In genomic region chr12:45729233-45730115, GRCh38 we compare ENCODE assay signal across 8 cellular contexts. TPM values are rescaled to one million over a fixed set of nuclear protein-coding genes. Genes with fewer than 3 reads are reported as not detected.
A peak's percentile ranks its signal among the peaks of the same experiment; 100 is the strongest.
DNase-seq lines count a peak whose midpoint lies in the region; ATAC-seq and TF ChIP-seq lines count a peak whose summit lies in the region.

Gene ARID2 (plus strand): TSS chr12:45729706. CDS start chr12:45729837, 131 bp downstream.

- no peaks in the 10 kb centered on the region for H3K27me3 ChIP-seq in BJ (ENCODE audit: control insufficient read depth, insufficient read depth, low read length)
- no peaks in the 10 kb centered on the region for H3K27me3 ChIP-seq in PC-3 (ENCODE audit: low read length)
- no peaks in the 10 kb centered on the region for H3K27me3 ChIP-seq in fibroblast of lung (ENCODE audit: control insufficient read depth, insufficient read depth, low read length)
- H3K27me3 ChIP-seq in naive thymus-derived CD4-positive, alpha-beta T cell (ENCODE audit: control insufficient read depth in 2 of 2, insufficient read depth in 2 of 2, low read length in 2 of 2), result no peaks in the 10 kb centered on the region

- CTCF ChIA-PET in BJ (lab: Yijun Ruan, JAX) (interaction anchor here (0.6 to 7.7 kb wide), 9 partner anchors 8 to 514 kb away, joined by 3 to 73 read pairs (median 3); partner anchors contain the start of gene ANO6), PC-3 (lab: Charles Lee) (interaction anchor here (1.4 kb wide), 1 partner anchor 186 kb away, joined by 4 read pairs; no protein-coding TSS in a partner anchor)
- CTCF ChIA-PET in naive thymus-derived CD4-positive, alpha-beta T cell (lab: Charles Lee), result interaction anchor here (0.7 to 7.2 kb wide), 3 partner anchors 15 to 185 kb away, joined by 3 to 58 read pairs (median 4); no protein-coding TSS in a partner anchor

- no peaks in the 10 kb centered on the region for H3K9me3 Mint-ChIP-seq in activated T-helper 1 cell treated with anti-CD3 and anti-CD28 coated beads, Interleukin-12 subunit alpha, Interleukin-12 subunit beta, Interleukin-2, Interleukin-4 antibody, amounts not matched to agents 30 ng/mL and 10 ng/mL and 1 ng/mL, durations not matched to agents 14 hours and 24 hours and 36 hours
- no peaks in the 10 kb centered on the region for H3K9me3 Mint-ChIP-seq in naive thymus-derived CD4-positive, alpha-beta T cell
- no peaks in the 10 kb centered on the region for H3K9me3 Mint-ChIP-seq in stimulated activated memory B cell treated with anti-CD40 and anti-IgM and Interleukin-4, amounts not matched to agents 10 μg/mL and 1 μg/mL and 100 μg/mL, for 72 hours

- DNase-seq in BJ (ENCODE audit: low read depth), result no peak
- DNase-seq in PC-3, result peak; percentile 54
- DNase-seq in activated T-helper 1 cell treated with anti-CD3 and anti-CD28 coated beads, Interleukin-12 subunit alpha, Interleukin-12 subunit beta, Interleukin-2, Interleukin-4 antibody, amounts not matched to agents 30 ng/mL and 10 ng/mL and 1 ng/mL, durations not matched to agents 14 hours and 24 hours and 36 hours (ENCODE audit: low spot score), result peak; percentile 59
- peak; percentile 68 to 81 for DNase-seq in fibroblast of lung (ENCODE audit: low read depth in 2 of 2)
- DNase-seq in naive thymus-derived CD4-positive, alpha-beta T cell, result peak; percentile 60 to 77 (median 70)

- peak within 1 kb of the TSS; percentile 99 for H3K4me3 Mint-ChIP-seq in activated T-helper 1 cell treated with anti-CD3 and anti-CD28 coated beads, Interleukin-12 subunit alpha, Interleukin-12 subunit beta, Interleukin-2, Interleukin-4 antibody, amounts not matched to agents 30 ng/mL and 10 ng/mL and 1 ng/mL, durations not matched to agents 14 hours and 24 hours and 36 hours
- peak within 1 kb of the TSS; percentile 85 to 100 (median 98) for H3K4me3 Mint-ChIP-seq in naive thymus-derived CD4-positive, alpha-beta T cell
- peak within 1 kb of the TSS; percentile 100 for H3K4me3 Mint-ChIP-seq in stimulated activated memory B cell treated with anti-CD40 and anti-IgM and Interleukin-4, amounts not matched to agents 10 μg/mL and 1 μg/mL and 100 μg/mL, for 72 hours

- peak within 1 kb of the TSS; percentile 91 for H3K9ac ChIP-seq in PC-3 (ENCODE audit: low read length)
- peak within 1 kb of the TSS; percentile 82 for H3K9ac ChIP-seq in fibroblast of lung (ENCODE audit: insufficient read depth, low read length)

- H3K4me1 Mint-ChIP-seq in activated T-helper 1 cell treated with anti-CD3 and anti-CD28 coated beads, Interleukin-12 subunit alpha, Interleukin-12 subunit beta, Interleukin-2, Interleukin-4 antibody, amounts not matched to agents 30 ng/mL and 10 ng/mL and 1 ng/mL, durations not matched to agents 14 hours and 24 hours and 36 hours (ENCODE audit: low read depth), result peaks cover 43% of the 10 kb centered on the region
- peaks cover 18 to 42% (median 32%) of the 10 kb centered on the region in 7 donors for H3K4me1 Mint-ChIP-seq in naive thymus-derived CD4-positive, alpha-beta T cell
- H3K4me1 Mint-ChIP-seq in stimulated activated memory B cell treated with anti-CD40 and anti-IgM and Interleukin-4, amounts not matched to agents 10 μg/mL and 1 μg/mL and 100 μg/mL, for 72 hours, result peaks cover 33% of the 10 kb centered on the region

- H3K9me3 ChIP-seq in PC-3 (ENCODE audit: low read length) (no peaks in the 10 kb centered on the region), fibroblast of lung (ENCODE audit: control insufficient read depth, insufficient read depth, low read depth, low read length) (no peaks in the 10 kb centered on the region)
- H3K9me3 ChIP-seq in naive thymus-derived CD4-positive, alpha-beta T cell (ENCODE audit: control insufficient read depth in 2 of 3, low read length in 3 of 3), result no peaks in the 10 kb centered on the region

- H3F3A ChIP-seq in PC-3 (ENCODE audit: low read length, unreplicated experiment), result no peaks in the 10 kb centered on the region

- peak within 1 kb of the TSS; percentile 88 for H3K4me3 ChIP-seq in BJ (ENCODE audit: low read depth, low read length)
- H3K4me3 ChIP-seq in PC-3 (ENCODE audit: low read length), result peak within 1 kb of the TSS; percentile 89
- peak within 1 kb of the TSS; percentile 87 to 96 (median 95) for H3K4me3 ChIP-seq in fibroblast of lung (replicated peaks in 1 of 4; ENCODE audit: control extremely low read depth in 1 of 4, insufficient read depth in 1 of 4, low read depth in 3 of 4, low read length in 4 of 4)
- peak within 1 kb of the TSS; percentile 91 for H3K4me3 ChIP-seq in naive thymus-derived CD4-positive, alpha-beta T cell (ENCODE audit: low read length)

- no TSS peak for BruUV-seq in PC-3 (replicated peaks; lab: Mats Ljungman, UMichigan)

- TF ChIP-seq CTCF in BJ (IDR thresholded peaks at IDR 0.05; ENCODE audit: insufficient read depth, low read depth, low read length) (no peak), PC-3 (conservative IDR thresholded peaks at IDR 0.05; ENCODE audit: low read depth, low read length) (no peak), fibroblast of lung (conservative IDR thresholded peaks at IDR 0.05 in 1 of 2, IDR thresholded peaks at IDR 0.05 in 1 of 2; ENCODE audit: low read depth in 1 of 2, low read length in 2 of 2) (no peak)

- H3K36me3 ChIP-seq in BJ (ENCODE audit: control insufficient read depth, insufficient read depth, low read length) (no peaks in the 10 kb centered on the region), PC-3 (ENCODE audit: low read depth, low read length) (no peaks in the 10 kb centered on the region), fibroblast of lung (ENCODE audit: control insufficient read depth, insufficient read depth, low read length) (no peaks in the 10 kb centered on the region)
- H3K36me3 ChIP-seq in naive thymus-derived CD4-positive, alpha-beta T cell (ENCODE audit: control insufficient read depth in 2 of 3, insufficient read depth in 3 of 3, low read length in 3 of 3), result peaks cover 0 to 12% (median 0%) of the 10 kb centered on the region in 3 experiments

- H3K4me2 ChIP-seq in PC-3 (ENCODE audit: low read length) (peak within 1 kb of the TSS; percentile 99), fibroblast of lung (ENCODE audit: extremely low read depth, insufficient read depth, low read length) (peak within 1 kb of the TSS; percentile 89)

- no peaks in the 10 kb centered on the region for H3K27me3 Mint-ChIP-seq in activated T-helper 1 cell treated with anti-CD3 and anti-CD28 coated beads, Interleukin-12 subunit alpha, Interleukin-12 subunit beta, Interleukin-2, Interleukin-4 antibody, amounts not matched to agents 30 ng/mL and 10 ng/mL and 1 ng/mL, durations not matched to agents 14 hours and 24 hours and 36 hours (ENCODE audit: insufficient read depth)
- no peaks in the 10 kb centered on the region for H3K27me3 Mint-ChIP-seq in naive thymus-derived CD4-positive, alpha-beta T cell
- no peaks in the 10 kb centered on the region for H3K27me3 Mint-ChIP-seq in stimulated activated memory B cell treated with anti-CD40 and anti-IgM and Interleukin-4, amounts not matched to agents 10 μg/mL and 1 μg/mL and 100 μg/mL, for 72 hours

- H3K36me3 Mint-ChIP-seq in activated T-helper 1 cell treated with anti-CD3 and anti-CD28 coated beads, Interleukin-12 subunit alpha, Interleukin-12 subunit beta, Interleukin-2, Interleukin-4 antibody, amounts not matched to agents 30 ng/mL and 10 ng/mL and 1 ng/mL, durations not matched to agents 14 hours and 24 hours and 36 hours (ENCODE audit: low read depth), result peaks cover 17% of the 10 kb centered on the region
- H3K36me3 Mint-ChIP-seq in naive thymus-derived CD4-positive, alpha-beta T cell, result peaks cover 0 to 24% (median 3%) of the 10 kb centered on the region in 5 donors
- H3K36me3 Mint-ChIP-seq in stimulated activated memory B cell treated with anti-CD40 and anti-IgM and Interleukin-4, amounts not matched to agents 10 μg/mL and 1 μg/mL and 100 μg/mL, for 72 hours, result no peaks in the 10 kb centered on the region

- peak within 1 kb of the TSS; percentile 91 for H2AFZ ChIP-seq in PC-3 (ENCODE audit: low read length)
- H2AFZ ChIP-seq in fibroblast of lung (ENCODE audit: low read length), result peak within 1 kb of the TSS; percentile 61

- POLR2A ChIA-PET in BJ (lab: Charles Lee), result no interaction called here
- POLR2A ChIA-PET in PC-3 (lab: Charles Lee; ENCODE audit: unreplicated experiment), result interaction anchor here (0.6 kb wide), 1 partner anchor 512 kb away, joined by 4 read pairs; no protein-coding TSS in a partner anchor
- POLR2A ChIA-PET in naive thymus-derived CD4-positive, alpha-beta T cell (lab: Charles Lee), result interaction anchor here (0.5 to 6.3 kb wide), 11 partner anchors 8 to 537 kb away, joined by 3 to 69 read pairs (median 5); partner anchors contain the start of gene SCAF11

- H3K4me1 ChIP-seq in PC-3 (ENCODE audit: insufficient read depth, low read length) (peaks cover 29% of the 10 kb centered on the region), fibroblast of lung (ENCODE audit: control insufficient read depth, extremely low read depth, insufficient read depth, low read length) (peaks cover 6% of the 10 kb centered on the region)
- peaks cover 10 to 30% of the 10 kb centered on the region in 2 donors for H3K4me1 ChIP-seq in naive thymus-derived CD4-positive, alpha-beta T cell (ENCODE audit: control insufficient read depth in 2 of 2, insufficient read depth in 2 of 2, low read length in 2 of 2)

- no peaks in the 10 kb centered on the region for H3K9me2 ChIP-seq in PC-3 (replicated peaks; ENCODE audit: low read length)

- H3K27ac ChIP-seq in PC-3 (ENCODE audit: low read length) (peak within 1 kb of the TSS; percentile 83), fibroblast of lung (ENCODE audit: insufficient read depth, low read length) (peak within 1 kb of the TSS; percentile 95)
- H3K27ac ChIP-seq in naive thymus-derived CD4-positive, alpha-beta T cell (ENCODE audit: low read depth, low read length), result peak within 1 kb of the TSS; percentile 96

- H3K27ac Mint-ChIP-seq in activated T-helper 1 cell treated with anti-CD3 and anti-CD28 coated beads, Interleukin-12 subunit alpha, Interleukin-12 subunit beta, Interleukin-2, Interleukin-4 antibody, amounts not matched to agents 30 ng/mL and 10 ng/mL and 1 ng/mL, durations not matched to agents 14 hours and 24 hours and 36 hours, result peak within 1 kb of the TSS; percentile 100
- H3K27ac Mint-ChIP-seq in naive thymus-derived CD4-positive, alpha-beta T cell, result peak within 1 kb of the TSS; percentile 82 to 99 (median 99)
- H3K27ac Mint-ChIP-seq in stimulated activated memory B cell treated with anti-CD40 and anti-IgM and Interleukin-4, amounts not matched to agents 10 μg/mL and 1 μg/mL and 100 μg/mL, for 72 hours, result peak within 1 kb of the TSS; percentile 98

- H4K20me1 ChIP-seq in PC-3 (ENCODE audit: low read length) (no peaks in the 10 kb centered on the region), fibroblast of lung (ENCODE audit: control insufficient read depth, extremely low read depth, insufficient read depth, low read length) (no peaks in the 10 kb centered on the region)

- ATAC-seq in GM19328 (IDR thresholded peaks at IDR 0.05; ENCODE audit: unreplicated experiment) (peak; percentile 4), HG03469 (IDR thresholded peaks at IDR 0.05; ENCODE audit: unreplicated experiment) (peak; percentile 0), PC-3 (peak; percentile 7)
- ATAC-seq in naive thymus-derived CD4-positive, alpha-beta T cell, result peak; percentile 40
- ATAC-seq in stimulated activated memory B cell treated with anti-CD40 and anti-IgM and Interleukin-4, amounts not matched to agents 10 μg/mL and 1 μg/mL and 100 μg/mL, for 72 hours, result peak; percentile 49

- H3K79me2 ChIP-seq in PC-3 (ENCODE audit: low read length) (peaks cover 71% of the 10 kb centered on the region), fibroblast of lung (ENCODE audit: control insufficient read depth, insufficient read depth, low read length) (peaks cover 58% of the 10 kb centered on the region)

- intact Hi-C loops in PC-3 (cut with micrococcal nuclease), result loop anchor here (2.0 to 5.0 kb wide), 5 partner anchors 72 to 597 kb away; partner anchors contain the start of gene ANO6
- intact Hi-C loops in activated T-helper 1 cell treated with anti-CD3 and anti-CD28 coated beads, Interleukin-12 subunit alpha, Interleukin-12 subunit beta, Interleukin-2, Interleukin-4 antibody, amounts not matched to agents 30 ng/mL and 10 ng/mL and 1 ng/mL, durations not matched to agents 14 hours and 24 hours and 36 hours (cut with micrococcal nuclease), result loop anchor here (2.0 to 5.0 kb wide), 5 partner anchors 17 to 1488 kb away; partner anchors contain the start of gene SLC38A2
- intact Hi-C loops in naive thymus-derived CD4-positive, alpha-beta T cell (cut with micrococcal nuclease), result loop anchor here (1.0 to 10.0 kb wide), 16 partner anchors 17 to 1978 kb away; partner anchors contain the start of genes IRAK4 (in 2 of the 2), PUS7L (in 2 of the 2), RPAP3 (in 2 of the 2) and SLC38A2 (in 1 of the 2)

RNA-seq across cellular contexts. Expression of gene ARID2, which starts in this region (rescaled TPM):
- polyA plus RNA-seq in BJ (2011; rRNA removed) (11.1 and 15.7 TPM in 2 replicates), fibroblast of lung (14.0 and 14.5 TPM in 2 replicates)
- polyA minus RNA-seq in BJ (2011; rRNA and poly(A)+ RNA removed), result 27.3 and 37.1 TPM in 2 replicates
- total RNA-seq in PC-3 (2014; rRNA removed) (15.4 and 25.0 TPM in 2 replicates), fibroblast of lung (13.4 and 15.7 TPM in 2 replicates)
- 43.2 TPM in 2 replicates for total RNA-seq in activated T-helper 1 cell treated with anti-CD3 and anti-CD28 coated beads, Interleukin-12 subunit alpha, Interleukin-12 subunit beta, Interleukin-2, Interleukin-4 antibody, amounts not matched to agents 30 ng/mL and 10 ng/mL and 1 ng/mL, durations not matched to agents 14 hours and 24 hours and 36 hours
- polyA plus RNA-seq in fibroblast of lung (2012), result 5.0 and 6.2 TPM in 2 replicates
- polyA minus RNA-seq in fibroblast of lung (ENCODE audit: low replicate concordance), result 10.8 and 11.0 TPM in 2 replicates
- 10 to 100 TPM; 46.0 to 61.0 (median 50.8) TPM for total RNA-seq in naive thymus-derived CD4-positive, alpha-beta T cell
- polyA plus RNA-seq in naive thymus-derived CD4-positive, alpha-beta T cell, result 10 to 100 TPM; 11.7 to 15.6 TPM
